Comparison of ENCODE assay signal across 11 cellular contexts in genomic region chrX:99301990-99302389, GRCh38.
A peak's percentile ranks its signal among the peaks of the same experiment; 100 is the strongest.
DNase-seq lines count a peak whose midpoint lies in the region; ATAC-seq and TF ChIP-seq lines count a peak whose summit lies in the region.
"Had no signal": no experiment of that assay in that cellular context is flagged by ENCODE, and none has a peak within 500 bp of the region (broad histone marks: within the 10 kb centered on the region; RNA-seq: fewer than 3 reads in every experiment).

No MANE protein-coding gene starts in this region.

- ATAC-seq in DND-41 (ENCODE audit: insufficient read depth, low read depth) (peak; percentile 79), HG03378 (IDR thresholded peaks at IDR 0.05; ENCODE audit: unreplicated experiment) (peak; percentile 55)

- no peaks in the 10 kb centered on the region for H3K9me3 Mint-ChIP-seq in mesothelial cell of epicardium
- H3K9me3 Mint-ChIP-seq: activated B cell treated with CpG ODN at 0.5 μM for 24 hours had no signal

- H3K27ac ChIP-seq in DND-41 (ENCODE audit: low read length): no peak overlapping the region
- H3K27ac ChIP-seq in RWPE1: no peak overlapping the region

- CTCF ChIA-PET in RWPE1 (lab: Yijun Ruan, JAX): no interaction called here

- H3K79me2 ChIP-seq in DND-41 (ENCODE audit: insufficient read depth, low read length): no peaks in the 10 kb centered on the region

- peaks cover 15% of the 10 kb centered on the region for H3K4me1 Mint-ChIP-seq in mesothelial cell of epicardium
- H3K4me1 Mint-ChIP-seq: activated B cell treated with CpG ODN at 0.5 μM for 24 hours had no signal

- POLR2A ChIA-PET in RWPE1 (lab: Yijun Ruan, JAX; ENCODE audit: low non-redundant PET): no interaction called here

- no peaks in the 10 kb centered on the region for H3K36me3 ChIP-seq in DND-41 (ENCODE audit: insufficient read depth, low read length)

- DNase-seq in DND-41: peak; percentile 8
- no peak for DNase-seq in RWPE1 (ENCODE audit: low spot score)
- DNase-seq in left kidney (ENCODE audit: low read depth, low spot score): peak; percentile 4
- no peak for DNase-seq in activated naive CD4-positive, alpha-beta T cell (lab: John Stamatoyannopoulos, UW)
- DNase-seq in dermis blood vessel endothelial cell: no peak
- DNase-seq in mesothelial cell of epicardium (ENCODE audit: low spot score in 2 of 2, unreplicated experiment in 2 of 2): no peak
- no peak for DNase-seq in T1000 (lab: John Stamatoyannopoulos, UW)
- DNase-seq: activated B cell treated with CpG ODN at 0.5 μM for 24 hours, aorta, HCEC 1CT had no signal

- no peak overlapping the region for H2AFZ ChIP-seq in DND-41 (ENCODE audit: low read depth, low read length)

- no peak overlapping the region for H3K27ac Mint-ChIP-seq in mesothelial cell of epicardium
- H3K27ac Mint-ChIP-seq: activated B cell treated with CpG ODN at 0.5 μM for 24 hours had no signal

- H3K4me1 ChIP-seq in DND-41 (ENCODE audit: insufficient read depth, low read length): no peaks in the 10 kb centered on the region

- no peak overlapping the region for H3K4me2 ChIP-seq in DND-41 (ENCODE audit: insufficient read depth, low read length)

- H3K9ac ChIP-seq in DND-41 (ENCODE audit: low read depth, low read length): no peak overlapping the region

- no peaks in the 10 kb centered on the region for H3K9me3 ChIP-seq in DND-41 (ENCODE audit: insufficient read depth, low read length, severe bottlenecking)

- no peaks in the 10 kb centered on the region for H4K20me1 ChIP-seq in DND-41 (ENCODE audit: insufficient read depth, low read length)

- no peaks in the 10 kb centered on the region for H3K36me3 Mint-ChIP-seq in mesothelial cell of epicardium

- TF ChIP-seq CTCF in DND-41 (IDR thresholded peaks at IDR 0.05; ENCODE audit: borderline replicate concordance, extremely low read depth, low read length, poor library complexity, severe bottlenecking) (peak; percentile 57), RWPE1 (conservative IDR thresholded peaks at IDR 0.05; ENCODE audit: low read depth) (0 out of 2 replicates have a peak, but pooled peaks have one; percentile 16), mesothelial cell of epicardium (IDR thresholded peaks at IDR 0.05; ENCODE audit: unreplicated experiment) (no peak)

- H3K4me3 ChIP-seq in DND-41 (ENCODE audit: low read depth in 1 of 2, low read length in 2 of 2): no peak overlapping the region

- no peaks in the 10 kb centered on the region for H3K27me3 ChIP-seq in DND-41 (ENCODE audit: insufficient read depth, low read length, poor library complexity)

- H3K4me3 Mint-ChIP-seq in mesothelial cell of epicardium: no peak overlapping the region
- H3K4me3 Mint-ChIP-seq: activated B cell treated with CpG ODN at 0.5 μM for 24 hours had no signal

- H3K27me3 Mint-ChIP-seq in mesothelial cell of epicardium (ENCODE audit: low read depth): no peaks in the 10 kb centered on the region
- H3K27me3 Mint-ChIP-seq: activated B cell treated with CpG ODN at 0.5 μM for 24 hours had no signal

Comparison
In these comparisons a context has a peak if more than half of its experiments do, and no peak if none do; other contexts are left out.
1. DNase-seq: peak in DND-41 (single experiment) and left kidney (single experiment); none in RWPE1 (single experiment), activated naive CD4-positive, alpha-beta T cell (0 of 4), dermis blood vessel endothelial cell (single experiment), mesothelial cell of epicardium (0 of 2) and T1000 (single experiment).